Comparison of ENCODE assay signal across 1 cellular context in the genomic region with DNA sequence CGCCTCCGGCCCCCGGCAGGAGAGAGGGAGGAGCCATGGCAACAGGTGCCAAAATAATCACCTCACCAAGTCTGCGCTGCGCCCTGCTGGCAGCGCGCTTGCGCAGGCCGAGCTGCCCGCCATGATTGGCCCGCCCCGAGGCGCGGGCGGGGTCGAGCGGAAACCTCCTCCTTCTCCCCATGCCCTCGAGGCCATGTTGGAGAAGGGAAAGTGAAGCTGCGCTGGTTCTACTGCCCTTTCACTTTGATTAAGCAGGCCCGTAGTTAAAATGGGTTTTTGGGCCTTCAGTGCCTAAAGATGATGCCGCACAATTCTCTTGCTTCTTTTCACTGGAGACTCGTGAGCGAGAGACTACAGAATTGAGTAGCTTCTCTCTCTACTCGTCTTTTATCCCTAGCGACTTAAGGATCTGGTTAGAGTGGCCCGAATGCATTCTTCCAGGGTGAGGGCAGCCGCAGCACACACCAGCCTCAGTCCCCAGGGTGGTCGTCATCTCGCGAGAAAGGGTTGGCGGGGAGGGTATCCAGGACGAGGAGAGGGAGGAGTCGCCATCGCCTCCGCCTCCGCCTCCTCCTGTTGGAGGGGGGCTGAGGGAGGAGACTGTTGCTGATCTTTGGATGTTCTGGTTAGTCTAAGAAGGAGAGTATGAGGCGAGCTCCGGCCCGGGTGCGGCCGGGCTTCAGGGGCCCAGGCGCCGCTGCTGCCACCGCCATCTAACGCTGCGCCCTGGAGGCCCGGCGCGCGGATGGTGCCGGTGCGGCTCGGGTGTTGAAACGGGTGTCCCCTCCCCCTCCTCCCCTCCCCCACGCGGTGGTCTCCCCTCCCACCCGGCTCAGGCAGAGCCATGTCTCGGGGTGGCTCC.
TF ChIP-seq lines count a peak whose summit lies in the region.

A gene with protein sequence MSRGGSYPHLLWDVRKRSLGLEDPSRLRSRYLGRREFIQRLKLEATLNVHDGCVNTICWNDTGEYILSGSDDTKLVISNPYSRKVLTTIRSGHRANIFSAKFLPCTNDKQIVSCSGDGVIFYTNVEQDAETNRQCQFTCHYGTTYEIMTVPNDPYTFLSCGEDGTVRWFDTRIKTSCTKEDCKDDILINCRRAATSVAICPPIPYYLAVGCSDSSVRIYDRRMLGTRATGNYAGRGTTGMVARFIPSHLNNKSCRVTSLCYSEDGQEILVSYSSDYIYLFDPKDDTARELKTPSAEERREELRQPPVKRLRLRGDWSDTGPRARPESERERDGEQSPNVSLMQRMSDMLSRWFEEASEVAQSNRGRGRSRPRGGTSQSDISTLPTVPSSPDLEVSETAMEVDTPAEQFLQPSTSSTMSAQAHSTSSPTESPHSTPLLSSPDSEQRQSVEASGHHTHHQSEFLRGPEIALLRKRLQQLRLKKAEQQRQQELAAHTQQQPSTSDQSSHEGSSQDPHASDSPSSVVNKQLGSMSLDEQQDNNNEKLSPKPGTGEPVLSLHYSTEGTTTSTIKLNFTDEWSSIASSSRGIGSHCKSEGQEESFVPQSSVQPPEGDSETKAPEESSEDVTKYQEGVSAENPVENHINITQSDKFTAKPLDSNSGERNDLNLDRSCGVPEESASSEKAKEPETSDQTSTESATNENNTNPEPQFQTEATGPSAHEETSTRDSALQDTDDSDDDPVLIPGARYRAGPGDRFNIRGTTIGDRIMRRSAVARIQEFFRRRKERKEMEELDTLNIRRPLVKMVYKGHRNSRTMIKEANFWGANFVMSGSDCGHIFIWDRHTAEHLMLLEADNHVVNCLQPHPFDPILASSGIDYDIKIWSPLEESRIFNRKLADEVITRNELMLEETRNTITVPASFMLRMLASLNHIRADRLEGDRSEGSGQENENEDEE (plus strand): TSS at position 616 of the 862 bp plus-strand sequence. CDS start 229 bp downstream, at position 845.

TF ChIP-seq in K562, 482 proteins besides CTCF, POLR2A, EP300 and RAD21 (continued from another document and continues in another):
- TF ChIP-seq, protein P1, sequence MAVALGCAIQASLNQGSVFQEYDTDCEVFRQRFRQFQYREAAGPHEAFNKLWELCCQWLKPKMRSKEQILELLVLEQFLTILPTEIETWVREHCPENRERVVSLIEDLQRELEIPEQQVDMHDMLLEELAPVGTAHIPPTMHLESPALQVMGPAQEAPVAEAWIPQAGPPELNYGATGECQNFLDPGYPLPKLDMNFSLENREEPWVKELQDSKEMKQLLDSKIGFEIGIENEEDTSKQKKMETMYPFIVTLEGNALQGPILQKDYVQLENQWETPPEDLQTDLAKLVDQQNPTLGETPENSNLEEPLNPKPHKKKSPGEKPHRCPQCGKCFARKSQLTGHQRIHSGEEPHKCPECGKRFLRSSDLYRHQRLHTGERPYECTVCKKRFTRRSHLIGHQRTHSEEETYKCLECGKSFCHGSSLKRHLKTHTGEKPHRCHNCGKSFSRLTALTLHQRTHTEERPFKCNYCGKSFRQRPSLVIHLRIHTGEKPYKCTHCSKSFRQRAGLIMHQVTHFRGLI (CRISPR knock-in tag; IDR thresholded peaks at IDR 0.05) = no peak
- TF ChIP-seq ZFX (CRISPR knock-in tag; IDR thresholded peaks at IDR 0.05) = peak; percentile 93
- TF ChIP-seq ZNF76 (CRISPR knock-in tag; IDR thresholded peaks at IDR 0.05; ENCODE audit: borderline replicate concordance) = 0 out of 2 replicates have a peak, but pooled peaks have one; percentile 15
- TF ChIP-seq ZC3H11A (IDR thresholded peaks at IDR 0.05; ENCODE audit: low read depth, low read length) = no peak; the same call in none of the 2 replicates
- TF ChIP-seq, protein P2, sequence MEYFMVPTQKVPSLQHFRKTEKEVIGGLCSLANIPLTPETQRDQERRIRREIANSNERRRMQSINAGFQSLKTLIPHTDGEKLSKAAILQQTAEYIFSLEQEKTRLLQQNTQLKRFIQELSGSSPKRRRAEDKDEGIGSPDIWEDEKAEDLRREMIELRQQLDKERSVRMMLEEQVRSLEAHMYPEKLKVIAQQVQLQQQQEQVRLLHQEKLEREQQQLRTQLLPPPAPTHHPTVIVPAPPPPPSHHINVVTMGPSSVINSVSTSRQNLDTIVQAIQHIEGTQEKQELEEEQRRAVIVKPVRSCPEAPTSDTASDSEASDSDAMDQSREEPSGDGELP (CRISPR knock-in tag; IDR thresholded peaks at IDR 0.05; ENCODE audit: borderline replicate concordance) = peak; percentile 59
- TF ChIP-seq ZNF699 (CRISPR knock-in tag; IDR thresholded peaks at IDR 0.05; ENCODE audit: insufficient replicate concordance) = no peak
- no peak for TF ChIP-seq SAFB2 (IDR thresholded peaks at IDR 0.05; ENCODE audit: borderline replicate concordance, low read depth, low read length, severe bottlenecking)
- TF ChIP-seq PHF20 (IDR thresholded peaks at IDR 0.05; ENCODE audit: partially characterized antibody) = no peak
- TF ChIP-seq BCOR (IDR thresholded peaks at IDR 0.05) = no peak
- no peak for TF ChIP-seq STAT5B (CRISPR knock-in tag; IDR thresholded peaks at IDR 0.05)
- TF ChIP-seq ARHGAP35 (IDR thresholded peaks at IDR 0.05; ENCODE audit: partially characterized antibody) = peak; percentile 98
- TF ChIP-seq, protein P3, sequence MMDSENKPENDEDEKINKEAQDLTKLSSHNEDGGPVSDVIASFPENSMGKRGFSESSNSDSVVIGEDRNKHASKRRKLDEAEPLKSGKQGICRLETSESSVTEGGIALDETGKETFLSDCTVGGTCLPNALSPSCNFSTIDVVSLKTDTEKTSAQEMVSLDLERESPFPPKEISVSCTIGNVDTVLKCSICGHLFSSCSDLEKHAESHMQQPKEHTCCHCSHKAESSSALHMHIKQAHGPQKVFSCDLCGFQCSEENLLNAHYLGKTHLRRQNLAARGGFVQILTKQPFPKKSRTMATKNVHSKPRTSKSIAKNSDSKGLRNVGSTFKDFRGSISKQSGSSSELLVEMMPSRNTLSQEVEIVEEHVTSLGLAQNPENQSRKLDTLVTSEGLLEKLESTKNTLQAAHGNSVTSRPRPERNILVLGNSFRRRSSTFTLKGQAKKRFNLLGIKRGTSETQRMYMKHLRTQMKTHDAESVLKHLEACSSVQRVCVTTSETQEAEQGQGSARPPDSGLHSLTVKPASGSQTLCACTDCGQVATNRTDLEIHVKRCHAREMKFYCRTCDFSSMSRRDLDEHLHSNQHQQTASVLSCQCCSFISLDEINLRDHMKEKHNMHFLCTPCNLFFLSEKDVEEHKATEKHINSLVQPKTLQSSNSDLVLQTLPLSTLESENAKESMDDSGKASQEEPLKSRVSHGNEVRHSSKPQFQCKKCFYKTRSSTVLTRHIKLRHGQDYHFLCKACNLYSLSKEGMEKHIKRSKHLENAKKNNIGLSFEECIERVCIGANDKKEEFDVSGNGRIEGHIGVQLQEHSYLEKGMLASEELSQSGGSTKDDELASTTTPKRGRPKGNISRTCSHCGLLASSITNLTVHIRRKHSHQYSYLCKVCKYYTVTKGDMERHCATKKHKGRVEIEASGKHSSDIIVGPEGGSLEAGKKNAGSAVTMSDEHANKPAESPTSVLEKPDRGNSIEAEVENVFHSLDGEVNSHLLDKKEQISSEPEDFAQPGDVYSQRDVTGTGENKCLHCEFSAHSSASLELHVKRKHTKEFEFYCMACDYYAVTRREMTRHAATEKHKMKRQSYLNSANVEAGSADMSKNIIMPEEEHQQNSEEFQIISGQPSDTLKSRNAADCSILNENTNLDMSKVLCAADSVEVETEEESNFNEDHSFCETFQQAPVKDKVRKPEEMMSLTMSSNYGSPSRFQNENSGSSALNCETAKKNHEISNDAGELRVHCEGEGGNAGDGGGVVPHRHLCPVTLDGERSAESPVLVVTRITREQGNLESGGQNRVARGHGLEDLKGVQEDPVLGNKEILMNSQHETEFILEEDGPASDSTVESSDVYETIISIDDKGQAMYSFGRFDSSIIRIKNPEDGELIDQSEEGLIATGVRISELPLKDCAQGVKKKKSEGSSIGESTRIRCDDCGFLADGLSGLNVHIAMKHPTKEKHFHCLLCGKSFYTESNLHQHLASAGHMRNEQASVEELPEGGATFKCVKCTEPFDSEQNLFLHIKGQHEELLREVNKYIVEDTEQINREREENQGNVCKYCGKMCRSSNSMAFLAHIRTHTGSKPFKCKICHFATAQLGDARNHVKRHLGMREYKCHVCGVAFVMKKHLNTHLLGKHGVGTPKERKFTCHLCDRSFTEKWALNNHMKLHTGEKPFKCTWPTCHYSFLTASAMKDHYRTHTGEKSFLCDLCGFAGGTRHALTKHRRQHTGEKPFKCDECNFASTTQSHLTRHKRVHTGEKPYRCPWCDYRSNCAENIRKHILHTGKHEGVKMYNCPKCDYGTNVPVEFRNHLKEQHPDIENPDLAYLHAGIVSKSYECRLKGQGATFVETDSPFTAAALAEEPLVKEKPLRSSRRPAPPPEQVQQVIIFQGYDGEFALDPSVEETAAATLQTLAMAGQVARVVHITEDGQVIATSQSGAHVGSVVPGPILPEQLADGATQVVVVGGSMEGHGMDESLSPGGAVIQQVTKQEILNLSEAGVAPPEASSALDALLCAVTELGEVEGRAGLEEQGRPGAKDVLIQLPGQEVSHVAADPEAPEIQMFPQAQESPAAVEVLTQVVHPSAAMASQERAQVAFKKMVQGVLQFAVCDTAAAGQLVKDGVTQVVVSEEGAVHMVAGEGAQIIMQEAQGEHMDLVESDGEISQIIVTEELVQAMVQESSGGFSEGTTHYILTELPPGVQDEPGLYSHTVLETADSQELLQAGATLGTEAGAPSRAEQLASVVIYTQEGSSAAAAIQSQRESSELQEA (IDR thresholded peaks at IDR 0.05; ENCODE audit: low read depth) = no peak
- no peak for TF ChIP-seq RAD51 (IDR thresholded peaks at IDR 0.05; ENCODE audit: borderline replicate concordance, low read depth)
- peak; percentile 95 for TF ChIP-seq HMGN3 (IDR thresholded peaks at IDR 0.05; ENCODE audit: borderline replicate concordance, extremely low read depth, insufficient read length, low read depth, low read length)
- no peak for TF ChIP-seq PURB (CRISPR knock-in tag; IDR thresholded peaks at IDR 0.05; ENCODE audit: low read depth)
- no peak for TF ChIP-seq TFAM (CRISPR knock-in tag; conservative IDR thresholded peaks at IDR 0.05)
- TF ChIP-seq TAF7 (tag; IDR thresholded peaks at IDR 0.05) = peak; percentile 77
- TF ChIP-seq CHD4 (IDR thresholded peaks at IDR 0.05; ENCODE audit: insufficient read depth, insufficient replicate concordance, low read depth, low read length, poor library complexity, severe bottlenecking) = no peak
- peak; percentile 47 for TF ChIP-seq JUND (IDR thresholded peaks at IDR 0.05; ENCODE audit: borderline replicate concordance, low read depth, low read length)
- peak; percentile 18; the same call in 1 of the 3 replicates for TF ChIP-seq JUND (tag; IDR thresholded peaks at IDR 0.05; ENCODE audit: borderline replicate concordance, low read depth, low read length)
- no peak for TF ChIP-seq ETS2 (tag; IDR thresholded peaks at IDR 0.05; ENCODE audit: borderline replicate concordance, poor library complexity, severe bottlenecking)
- TF ChIP-seq ZNF77 (CRISPR knock-in tag; IDR thresholded peaks at IDR 0.05) = no peak
- no peak for TF ChIP-seq ZBED1 (IDR thresholded peaks at IDR 0.05)
- TF ChIP-seq ZNF274 (IDR thresholded peaks at IDR 0.05; ENCODE audit: borderline replicate concordance, low read depth, low read length) = no peak
- TF ChIP-seq PHTF2 (CRISPR knock-in tag; IDR thresholded peaks at IDR 0.05) = no peak
- TF ChIP-seq ZNF175 (CRISPR knock-in tag; IDR thresholded peaks at IDR 0.05; ENCODE audit: low read depth) = no peak
- TF ChIP-seq, protein P4, sequence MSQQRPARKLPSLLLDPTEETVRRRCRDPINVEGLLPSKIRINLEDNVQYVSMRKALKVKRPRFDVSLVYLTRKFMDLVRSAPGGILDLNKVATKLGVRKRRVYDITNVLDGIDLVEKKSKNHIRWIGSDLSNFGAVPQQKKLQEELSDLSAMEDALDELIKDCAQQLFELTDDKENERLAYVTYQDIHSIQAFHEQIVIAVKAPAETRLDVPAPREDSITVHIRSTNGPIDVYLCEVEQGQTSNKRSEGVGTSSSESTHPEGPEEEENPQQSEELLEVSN (IDR thresholded peaks at IDR 0.05; ENCODE audit: borderline replicate concordance in 1 of 2, extremely low read depth in 1 of 2, insufficient read depth in 1 of 2, insufficient read length in 1 of 2, low read depth in 1 of 2, low read length in 1 of 2, poor library complexity in 1 of 2, severe bottlenecking in 1 of 2) = peak in 1 of 2 experiments; percentile 19
- TF ChIP-seq SIN3A (IDR thresholded peaks at IDR 0.05; ENCODE audit: borderline replicate concordance in 2 of 2, control insufficient read depth in 1 of 2, low read depth in 2 of 2, low read length in 2 of 2) = peak; percentile 47 to 68; a peak in 2 of 4 replicates
- TF ChIP-seq, protein P5, sequence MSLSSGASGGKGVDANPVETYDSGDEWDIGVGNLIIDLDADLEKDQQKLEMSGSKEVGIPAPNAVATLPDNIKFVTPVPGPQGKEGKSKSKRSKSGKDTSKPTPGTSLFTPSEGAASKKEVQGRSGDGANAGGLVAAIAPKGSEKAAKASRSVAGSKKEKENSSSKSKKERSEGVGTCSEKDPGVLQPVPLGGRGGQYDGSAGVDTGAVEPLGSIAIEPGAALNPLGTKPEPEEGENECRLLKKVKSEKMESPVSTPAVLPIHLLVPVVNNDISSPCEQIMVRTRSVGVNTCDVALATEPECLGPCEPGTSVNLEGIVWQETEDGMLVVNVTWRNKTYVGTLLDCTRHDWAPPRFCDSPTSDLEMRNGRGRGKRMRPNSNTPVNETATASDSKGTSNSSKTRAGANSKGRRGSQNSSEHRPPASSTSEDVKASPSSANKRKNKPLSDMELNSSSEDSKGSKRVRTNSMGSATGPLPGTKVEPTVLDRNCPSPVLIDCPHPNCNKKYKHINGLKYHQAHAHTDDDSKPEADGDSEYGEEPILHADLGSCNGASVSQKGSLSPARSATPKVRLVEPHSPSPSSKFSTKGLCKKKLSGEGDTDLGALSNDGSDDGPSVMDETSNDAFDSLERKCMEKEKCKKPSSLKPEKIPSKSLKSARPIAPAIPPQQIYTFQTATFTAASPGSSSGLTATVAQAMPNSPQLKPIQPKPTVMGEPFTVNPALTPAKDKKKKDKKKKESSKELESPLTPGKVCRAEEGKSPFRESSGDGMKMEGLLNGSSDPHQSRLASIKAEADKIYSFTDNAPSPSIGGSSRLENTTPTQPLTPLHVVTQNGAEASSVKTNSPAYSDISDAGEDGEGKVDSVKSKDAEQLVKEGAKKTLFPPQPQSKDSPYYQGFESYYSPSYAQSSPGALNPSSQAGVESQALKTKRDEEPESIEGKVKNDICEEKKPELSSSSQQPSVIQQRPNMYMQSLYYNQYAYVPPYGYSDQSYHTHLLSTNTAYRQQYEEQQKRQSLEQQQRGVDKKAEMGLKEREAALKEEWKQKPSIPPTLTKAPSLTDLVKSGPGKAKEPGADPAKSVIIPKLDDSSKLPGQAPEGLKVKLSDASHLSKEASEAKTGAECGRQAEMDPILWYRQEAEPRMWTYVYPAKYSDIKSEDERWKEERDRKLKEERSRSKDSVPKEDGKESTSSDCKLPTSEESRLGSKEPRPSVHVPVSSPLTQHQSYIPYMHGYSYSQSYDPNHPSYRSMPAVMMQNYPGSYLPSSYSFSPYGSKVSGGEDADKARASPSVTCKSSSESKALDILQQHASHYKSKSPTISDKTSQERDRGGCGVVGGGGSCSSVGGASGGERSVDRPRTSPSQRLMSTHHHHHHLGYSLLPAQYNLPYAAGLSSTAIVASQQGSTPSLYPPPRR (CRISPR knock-in tag; IDR thresholded peaks at IDR 0.05; ENCODE audit: borderline replicate concordance) = 0 out of 2 replicates have a peak, but pooled peaks have one; percentile 5
- TF ChIP-seq ZNF140 (CRISPR knock-in tag; IDR thresholded peaks at IDR 0.05) = no peak
- no peak for TF ChIP-seq ZNF165 (CRISPR knock-in tag; IDR thresholded peaks at IDR 0.05; ENCODE audit: borderline replicate concordance)
- TF ChIP-seq MCM7 (IDR thresholded peaks at IDR 0.05) = no peak
- no peak; the same call in 1 of the 2 replicates for TF ChIP-seq BACH1 (tag; IDR thresholded peaks at IDR 0.05)
